Comparison of ENCODE assay signal across 11 cellular contexts in genomic region chr19:13984875-13985741, GRCh38. TPM values are rescaled to one million over a fixed set of nuclear protein-coding genes. Genes with fewer than 3 reads are reported as not detected.
DNase-seq lines count a peak whose midpoint lies in the region; ATAC-seq and TF ChIP-seq lines count a peak whose summit lies in the region.
"Had no signal": no experiment of that assay in that cellular context is flagged by ENCODE, and none has a peak within 500 bp of the region (broad histone marks: within the 10 kb centered on the region; RNA-seq: fewer than 3 reads in every experiment).

No MANE protein-coding gene starts in this region.

- H3K4me1 ChIP-seq in Karpas-422 (ENCODE audit: low read length) = peaks cover 52% of the 10 kb centered on the region
- peaks cover 17% of the 10 kb centered on the region for H3K4me1 ChIP-seq in neural progenitor cell

- no peaks in the 10 kb centered on the region for H3K9me3 Mint-ChIP-seq in activated naive CD8-positive, alpha-beta T cell treated with anti-CD3 and anti-CD28 coated beads, Interleukin-2, amount 10 ng/mL, durations not matched to agents 7 days and 5 days
- no peaks in the 10 kb centered on the region for H3K9me3 Mint-ChIP-seq in neural progenitor cell

- H3K4me2 ChIP-seq in Karpas-422 (ENCODE audit: low read depth, low read length, poor library complexity, severe bottlenecking) (peak overlapping the region; percentile 91), neural progenitor cell (no peak overlapping the region)

- H3K27ac Mint-ChIP-seq in activated naive CD8-positive, alpha-beta T cell treated with anti-CD3 and anti-CD28 coated beads, Interleukin-2, amount 10 ng/mL, durations not matched to agents 7 days and 5 days = peak overlapping the region; percentile 98
- peak overlapping the region; percentile 82 for H3K27ac Mint-ChIP-seq in neural progenitor cell

- peak; percentile 34 for DNase-seq in DMS53 (lab: John Stamatoyannopoulos, UW)
- no peak for DNase-seq in DMS53 treated with DMSO at 0.1 percent for 48 hours (lab: John Stamatoyannopoulos, UW; ENCODE audit: unreplicated experiment)
- peak; percentile 78 for DNase-seq in Karpas-422
- DNase-seq in activated naive CD8-positive, alpha-beta T cell treated with anti-CD3 and anti-CD28 coated beads, Interleukin-2, amount 10 ng/mL, durations not matched to agents 7 days and 5 days = peak; percentile 50
- no peak for DNase-seq in neural progenitor cell (ENCODE audit: low spot score)
- DNase-seq in D341Med (ENCODE audit: low spot score) = no peak
- no peak for DNase-seq in cerebellar cortex (ENCODE audit: low spot score)
- DNase-seq: NCI-H446 had no signal

- peak overlapping the region; percentile 96 for H3K27ac ChIP-seq in Karpas-422 (ENCODE audit: low read length)
- H3K27ac ChIP-seq in neural progenitor cell = no peak overlapping the region
- H3K27ac ChIP-seq: 22Rv1, VCaP had no signal

- H3K4me3 ChIP-seq in Karpas-422 (ENCODE audit: low read length) = peak overlapping the region; percentile 69
- no peak overlapping the region for H3K4me3 ChIP-seq in neural progenitor cell

- no peak for TF ChIP-seq CTCF in neural progenitor cell (IDR thresholded peaks at IDR 0.05)

- no peaks in the 10 kb centered on the region for H3K9me2 ChIP-seq in Karpas-422 (replicated peaks; ENCODE audit: insufficient read depth, low read length)

- H3K27me3 Mint-ChIP-seq in activated naive CD8-positive, alpha-beta T cell treated with anti-CD3 and anti-CD28 coated beads, Interleukin-2, amount 10 ng/mL, durations not matched to agents 7 days and 5 days = no peaks in the 10 kb centered on the region
- H3K27me3 Mint-ChIP-seq in neural progenitor cell (ENCODE audit: insufficient read depth, low read depth) = peaks cover 2% of the 10 kb centered on the region

- no peaks in the 10 kb centered on the region for H3K9me3 ChIP-seq in Karpas-422 (ENCODE audit: low read length)
- no peaks in the 10 kb centered on the region for H3K9me3 ChIP-seq in neural progenitor cell (ENCODE audit: low read depth)

- H3K36me3 Mint-ChIP-seq in activated naive CD8-positive, alpha-beta T cell treated with anti-CD3 and anti-CD28 coated beads, Interleukin-2, amount 10 ng/mL, durations not matched to agents 7 days and 5 days = peaks cover 11% of the 10 kb centered on the region
- H3K36me3 Mint-ChIP-seq in neural progenitor cell = peaks cover 6% of the 10 kb centered on the region

- H4K20me1 ChIP-seq in Karpas-422 (ENCODE audit: insufficient read depth, low read depth, low read length) (no peaks in the 10 kb centered on the region), neural progenitor cell (ENCODE audit: low read depth) (peaks cover 11% of the 10 kb centered on the region)

- peak overlapping the region; percentile 67 for H3K4me3 Mint-ChIP-seq in activated naive CD8-positive, alpha-beta T cell treated with anti-CD3 and anti-CD28 coated beads, Interleukin-2, amount 10 ng/mL, durations not matched to agents 7 days and 5 days
- no peak overlapping the region for H3K4me3 Mint-ChIP-seq in neural progenitor cell

- peaks cover 11% of the 10 kb centered on the region for H3K79me2 ChIP-seq in Karpas-422 (ENCODE audit: low read length)
- H3K79me2 ChIP-seq in neural progenitor cell (ENCODE audit: low read depth) = no peaks in the 10 kb centered on the region

- no peaks in the 10 kb centered on the region for H3F3A ChIP-seq in neural progenitor cell (ENCODE audit: low read depth)

- H3K36me3 ChIP-seq in Karpas-422 (ENCODE audit: insufficient read depth, low read length) (no peaks in the 10 kb centered on the region), neural progenitor cell (no peaks in the 10 kb centered on the region)

- peaks cover 68% of the 10 kb centered on the region for H3K4me1 Mint-ChIP-seq in activated naive CD8-positive, alpha-beta T cell treated with anti-CD3 and anti-CD28 coated beads, Interleukin-2, amount 10 ng/mL, durations not matched to agents 7 days and 5 days
- peaks cover 25% of the 10 kb centered on the region for H3K4me1 Mint-ChIP-seq in neural progenitor cell

- POLR2A ChIA-PET in activated naive CD8-positive, alpha-beta T cell treated with anti-CD3 and anti-CD28 coated beads, Interleukin-2, amount 10 ng/mL, durations not matched to agents 7 days and 5 days (lab: Charles Lee) = interaction anchor here (0.9 to 14.2 kb wide), 8 partner anchors 8 to 397 kb away, joined by 3 to 262 read pairs (median 4); partner anchors contain the start of genes DCAF15, IL27RA and RFX1

- H2AFZ ChIP-seq in Karpas-422 (ENCODE audit: low read length) = peak overlapping the region; percentile 56; the same call in 1 of the 2 replicates
- H2AFZ ChIP-seq in neural progenitor cell (replicated peaks) = no peak overlapping the region

- H3K27me3 ChIP-seq in Karpas-422 (ENCODE audit: low read length) = no peaks in the 10 kb centered on the region
- H3K27me3 ChIP-seq in neural progenitor cell = no peaks in the 10 kb centered on the region

- no peak for ATAC-seq in activated naive CD8-positive, alpha-beta T cell treated with anti-CD3 and anti-CD28 coated beads, Interleukin-2, amount 10 ng/mL, durations not matched to agents 7 days and 5 days (ENCODE audit: low read depth)
- no peak for ATAC-seq in GM18519 (IDR thresholded peaks at IDR 0.05; ENCODE audit: low FRiP score, unreplicated experiment)

- peak overlapping the region; percentile 85 for H3K9ac ChIP-seq in Karpas-422 (ENCODE audit: low read length)
- H3K9ac ChIP-seq in neural progenitor cell = no peak overlapping the region

RNA-seq across cellular contexts. Expression of gene RFX1, which starts 21.0 kb away (rescaled TPM):
- total RNA-seq in Karpas-422 (2014; rRNA removed; shearing (Covaris generic); ENCODE audit: low replicate concordance) = 1.2 and 2.3 TPM in 2 replicates
- total RNA-seq in activated naive CD8-positive, alpha-beta T cell treated with anti-CD3 and anti-CD28 coated beads, Interleukin-2, amount 10 ng/mL, durations not matched to agents 7 days and 5 days = 10 to 100 TPM; 17.7 to 22.2 TPM
- total RNA-seq in neural progenitor cell (ENCODE audit: low replicate concordance) = 1.0 and 3.3 TPM in 2 replicates

RNA-seq across cellular contexts. Expression of gene DCAF15, which starts 32.8 kb away (rescaled TPM):
- 15.1 and 41.4 TPM in 2 replicates for total RNA-seq in Karpas-422 (2014; rRNA removed; shearing (Covaris generic); ENCODE audit: low replicate concordance)
- total RNA-seq in activated naive CD8-positive, alpha-beta T cell treated with anti-CD3 and anti-CD28 coated beads, Interleukin-2, amount 10 ng/mL, durations not matched to agents 7 days and 5 days = 100 to 1,000 TPM; 105 to 106 TPM
- total RNA-seq in neural progenitor cell (ENCODE audit: low replicate concordance) = 28.6 and 69.9 TPM in 2 replicates

RNA-seq across cellular contexts. Expression of gene RLN3, which starts 42.8 kb away (rescaled TPM):
- total RNA-seq in Karpas-422 (2014; rRNA removed; shearing (Covaris generic); ENCODE audit: low replicate concordance) = not detected in 2 replicates
- total RNA-seq in activated naive CD8-positive, alpha-beta T cell treated with anti-CD3 and anti-CD28 coated beads, Interleukin-2, amount 10 ng/mL, durations not matched to agents 7 days and 5 days = not detected
- total RNA-seq in neural progenitor cell (ENCODE audit: low replicate concordance) = not detected in 2 replicates

RNA-seq across cellular contexts. Expression of gene IL27RA, which starts 46.5 kb away (rescaled TPM):
- 0.67 and 1.9 TPM in 2 replicates for total RNA-seq in Karpas-422 (2014; rRNA removed; shearing (Covaris generic); ENCODE audit: low replicate concordance)
- total RNA-seq in activated naive CD8-positive, alpha-beta T cell treated with anti-CD3 and anti-CD28 coated beads, Interleukin-2, amount 10 ng/mL, durations not matched to agents 7 days and 5 days = 10 to 100 TPM; 41.6 to 43.8 TPM
- 1.2 and 3.3 TPM in 2 replicates for total RNA-seq in neural progenitor cell (ENCODE audit: low replicate concordance)

RNA-seq across cellular contexts. Expression of gene PODNL1, which starts 46.9 kb away (rescaled TPM):
- not detected in 2 replicates for total RNA-seq in Karpas-422 (2014; rRNA removed; shearing (Covaris generic); ENCODE audit: low replicate concordance)
- 1 to 10 TPM; 1.2 to 1.4 TPM for total RNA-seq in activated naive CD8-positive, alpha-beta T cell treated with anti-CD3 and anti-CD28 coated beads, Interleukin-2, amount 10 ng/mL, durations not matched to agents 7 days and 5 days
- 1.9 TPM in 1 of 2 replicates, not detected in the other for total RNA-seq in neural progenitor cell (ENCODE audit: low replicate concordance)

Comparison
In these comparisons a context has a peak if more than half of its experiments do, and no peak if none do; other contexts are left out.
1. DNase-seq: peak in DMS53 (single experiment), Karpas-422 (single experiment) and activated naive CD8-positive, alpha-beta T cell treated with anti-CD3 and anti-CD28 coated beads, Interleukin-2, amount 10 ng/mL, durations not matched to agents 7 days and 5 days (single experiment); none in DMS53 treated with DMSO at 0.1 percent for 48 hours (single experiment), neural progenitor cell (single experiment), D341Med (single experiment) and cerebellar cortex (single experiment).